In the genomic region with DNA sequence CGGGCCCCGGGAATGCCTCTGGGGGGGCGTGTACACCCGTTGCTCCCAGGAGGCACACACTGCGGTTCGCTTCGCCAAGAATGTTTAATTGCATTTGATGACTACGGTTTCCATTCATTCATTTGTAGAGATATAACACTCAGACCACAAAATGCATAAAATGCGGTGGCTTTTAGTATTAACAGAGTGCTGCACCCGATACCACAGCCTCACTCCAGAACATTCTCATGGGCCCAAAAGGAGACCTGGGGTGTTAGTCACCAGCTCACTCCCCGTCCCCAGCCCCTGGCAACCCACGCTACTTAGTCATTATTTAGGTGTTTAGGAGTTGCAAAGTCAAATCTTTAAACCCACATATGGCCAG, we compare ENCODE assay signal across 8 cellular contexts. TPM values are rescaled to one million over a fixed set of nuclear protein-coding genes. Genes with fewer than 3 reads are reported as not detected.
DNase-seq lines count a peak whose midpoint lies in the region; ATAC-seq and TF ChIP-seq lines count a peak whose summit lies in the region.

No MANE protein-coding gene starts in this region.

- H3K36me3 ChIP-seq in OCI-LY1 (ENCODE audit: insufficient read depth, low read length): peaks cover 18% of the 10 kb centered on the region; the same call in 1 of the 2 replicates

- H3K27me3 ChIP-seq in OCI-LY1 (ENCODE audit: insufficient read depth, low read length): no peaks in the 10 kb centered on the region

- H3K9me2 ChIP-seq in OCI-LY1 (ENCODE audit: low read depth, low read length): no peaks in the 10 kb centered on the region

- no peaks in the 10 kb centered on the region for H3K79me2 ChIP-seq in OCI-LY1 (ENCODE audit: insufficient read depth, low read length)

- peak overlapping the region; percentile 89 for H3K27ac ChIP-seq in OCI-LY1 (ENCODE audit: low read depth, low read length, poor library complexity, severe bottlenecking)

- ATAC-seq in natural killer cell treated with Interleukin-12 subunit alpha and Interleukin-12 subunit beta and Interleukin-15 and Interleukin-18, amount 100 ng/mL, for 72 hours: peak; percentile 63 to 77

- TF ChIP-seq CTCF in AG09309 (IDR thresholded peaks at IDR 0.05; ENCODE audit: control insufficient read depth, insufficient read depth, low read depth, low read length, missing control alignments) (no peak), OCI-LY1 (IDR thresholded peaks at IDR 0.05; ENCODE audit: low read length) (no peak)

- no peak overlapping the region for H3K4me3 ChIP-seq in AG09309 (ENCODE audit: control insufficient read depth, low read depth, low read length)
- H3K4me3 ChIP-seq in OCI-LY1 (ENCODE audit: low read depth, low read length, poor library complexity, severe bottlenecking): peak overlapping the region; percentile 52

- H3K4me2 ChIP-seq in OCI-LY1 (ENCODE audit: low read length): peak overlapping the region; percentile 73

- H3K9me3 ChIP-seq in OCI-LY1 (ENCODE audit: low read length): no peaks in the 10 kb centered on the region

- H3K4me1 Mint-ChIP-seq in activated naive CD4-positive, alpha-beta T cell treated with anti-CD3 and anti-CD28 coated beads, Interleukin-2, amount 50 U/mL, for 24 hours: peaks cover 17% of the 10 kb centered on the region
- peaks cover 11 to 19% of the 10 kb centered on the region in 2 donors for H3K4me1 Mint-ChIP-seq in natural killer cell treated with Interleukin-12 subunit alpha and Interleukin-12 subunit beta and Interleukin-15 and Interleukin-18, amount 100 ng/mL, for 72 hours (ENCODE audit: low read depth in 2 of 2)

- no peak overlapping the region for H2AFZ ChIP-seq in OCI-LY1 (ENCODE audit: low read length)

- peak overlapping the region; percentile 96 for H3K4me3 Mint-ChIP-seq in activated naive CD4-positive, alpha-beta T cell treated with anti-CD3 and anti-CD28 coated beads, Interleukin-2, amount 50 U/mL, for 24 hours
- H3K4me3 Mint-ChIP-seq in natural killer cell treated with Interleukin-12 subunit alpha and Interleukin-12 subunit beta and Interleukin-15 and Interleukin-18, amount 100 ng/mL, for 72 hours: peak overlapping the region; percentile 94

- H3K9me3 Mint-ChIP-seq in activated naive CD4-positive, alpha-beta T cell treated with anti-CD3 and anti-CD28 coated beads, Interleukin-2, amount 50 U/mL, for 24 hours: no peaks in the 10 kb centered on the region
- no peaks in the 10 kb centered on the region for H3K9me3 Mint-ChIP-seq in natural killer cell treated with Interleukin-12 subunit alpha and Interleukin-12 subunit beta and Interleukin-15 and Interleukin-18, amount 100 ng/mL, for 72 hours

- H3F3A ChIP-seq in OCI-LY1 (ENCODE audit: insufficient read depth, low read length): 0 out of 2 replicates have a peak, but pooled peaks cover 4% of the 10 kb centered on the region

- H3K27ac Mint-ChIP-seq in activated naive CD4-positive, alpha-beta T cell treated with anti-CD3 and anti-CD28 coated beads, Interleukin-2, amount 50 U/mL, for 24 hours: peak overlapping the region; percentile 95
- H3K27ac Mint-ChIP-seq in natural killer cell treated with Interleukin-12 subunit alpha and Interleukin-12 subunit beta and Interleukin-15 and Interleukin-18, amount 100 ng/mL, for 72 hours: peak overlapping the region; percentile 82 to 89

- H3K27me3 Mint-ChIP-seq in activated naive CD4-positive, alpha-beta T cell treated with anti-CD3 and anti-CD28 coated beads, Interleukin-2, amount 50 U/mL, for 24 hours: peaks cover 2% of the 10 kb centered on the region
- H3K27me3 Mint-ChIP-seq in natural killer cell treated with Interleukin-12 subunit alpha and Interleukin-12 subunit beta and Interleukin-15 and Interleukin-18, amount 100 ng/mL, for 72 hours: peaks cover 0 to 9% of the 10 kb centered on the region in 2 donors

- peak; percentile 96 for DNase-seq in AG09309 (ENCODE audit: low read depth)
- DNase-seq in natural killer cell treated with Interleukin-12 subunit alpha and Interleukin-12 subunit beta and Interleukin-15 and Interleukin-18, amount 100 ng/mL, for 72 hours (ENCODE audit: low spot score): no peak
- no peak for DNase-seq in NCI-H1105 treated with DMSO at 0.1 percent for 48 hours (lab: John Stamatoyannopoulos, UW)
- DNase-seq in globus pallidus (ENCODE audit: low spot score): no peak
- DNase-seq in NCI-H2227 treated with DMSO at 0.1 percent for 48 hours (lab: John Stamatoyannopoulos, UW): no peak
- no peak for DNase-seq in NCI-H2171 (lab: John Stamatoyannopoulos, UW)

- H3K4me1 ChIP-seq in OCI-LY1 (ENCODE audit: insufficient read depth, low read length, severe bottlenecking): peaks cover 33% of the 10 kb centered on the region

- peaks cover 2% of the 10 kb centered on the region for H3K36me3 Mint-ChIP-seq in activated naive CD4-positive, alpha-beta T cell treated with anti-CD3 and anti-CD28 coated beads, Interleukin-2, amount 50 U/mL, for 24 hours
- no peaks in the 10 kb centered on the region for H3K36me3 Mint-ChIP-seq in natural killer cell treated with Interleukin-12 subunit alpha and Interleukin-12 subunit beta and Interleukin-15 and Interleukin-18, amount 100 ng/mL, for 72 hours

- no peaks in the 10 kb centered on the region for H4K20me1 ChIP-seq in OCI-LY1 (ENCODE audit: insufficient read depth, low read length)

- peak overlapping the region; percentile 66; the same call in 1 of the 2 replicates for H3K9ac ChIP-seq in OCI-LY1 (ENCODE audit: low read length)

RNA-seq across cellular contexts. Expression of a gene that starts 21.8 kb away (rescaled TPM):
- under 1 TPM; 0.29 to 0.64 TPM for total RNA-seq in natural killer cell treated with Interleukin-12 subunit alpha and Interleukin-12 subunit beta and Interleukin-15 and Interleukin-18, amount 100 ng/mL, for 72 hours

RNA-seq across cellular contexts. Expression of a gene that starts 21.8 kb away (rescaled TPM):
- total RNA-seq in natural killer cell treated with Interleukin-12 subunit alpha and Interleukin-12 subunit beta and Interleukin-15 and Interleukin-18, amount 100 ng/mL, for 72 hours: 100 to 1,000 TPM in 1 of 2 donors, 10 to 100 TPM in 1; 55.0 to 104 TPM

RNA-seq across cellular contexts. Expression of a gene that starts 28.2 kb away (rescaled TPM):
- total RNA-seq in natural killer cell treated with Interleukin-12 subunit alpha and Interleukin-12 subunit beta and Interleukin-15 and Interleukin-18, amount 100 ng/mL, for 72 hours: not detected

RNA-seq across cellular contexts. Expression of a gene that starts 39.1 kb away (rescaled TPM):
- 100 to 1,000 TPM; 236 to 274 TPM for total RNA-seq in natural killer cell treated with Interleukin-12 subunit alpha and Interleukin-12 subunit beta and Interleukin-15 and Interleukin-18, amount 100 ng/mL, for 72 hours

RNA-seq across cellular contexts. Expression of a gene that starts 51.5 kb away (rescaled TPM):
- total RNA-seq in natural killer cell treated with Interleukin-12 subunit alpha and Interleukin-12 subunit beta and Interleukin-15 and Interleukin-18, amount 100 ng/mL, for 72 hours: 100 to 1,000 TPM in 1 of 2 donors, 10 to 100 TPM in 1; 77.7 to 138 TPM
